25 cellular contexts compared by ENCODE assay signal in genomic region chr22:29795663-29796062, GRCh38. TPM values are rescaled to one million over a fixed set of nuclear protein-coding genes. Genes with fewer than 3 reads are reported as not detected.
DNase-seq lines count a peak whose midpoint lies in the region; ATAC-seq and TF ChIP-seq lines count a peak whose summit lies in the region.
"Had no signal": no experiment of that assay in that cellular context is flagged by ENCODE, and none has a peak within 500 bp of the region (broad histone marks: within the 10 kb centered on the region; RNA-seq: fewer than 3 reads in every experiment).

No MANE protein-coding gene starts in this region.

- H3K36me3 ChIP-seq in body of pancreas (replicated peaks in 1 of 2; ENCODE audit: insufficient read depth in 1 of 2, low read depth in 2 of 2) (peaks cover 0 to 18% of the 10 kb centered on the region in 2 donors), parathyroid adenoma (ENCODE audit: control insufficient read depth, insufficient read depth, low read length) (no peaks in the 10 kb centered on the region), aorta (ENCODE audit: control insufficient read depth in 1 of 2, insufficient read depth in 2 of 2, low read length in 1 of 2) (peaks cover 0 to 8% of the 10 kb centered on the region in 2 donors)

- H3K9me3 ChIP-seq in body of pancreas, result no peaks in the 10 kb centered on the region
- no peaks in the 10 kb centered on the region for H3K9me3 ChIP-seq in parathyroid adenoma (ENCODE audit: control insufficient read depth, low read length)
- no peaks in the 10 kb centered on the region for H3K9me3 ChIP-seq in aorta (ENCODE audit: control insufficient read depth, low read length)
- H3K9me3 ChIP-seq: BE2C, Peyer's patch, SJCRH30 had no signal

- TF ChIP-seq CTCF in body of pancreas (IDR thresholded peaks at IDR 0.05) (no peak), parathyroid adenoma (IDR thresholded peaks at IDR 0.05) (no peak)

- TF ChIP-seq POLR2A in body of pancreas (IDR thresholded peaks at IDR 0.05), result no peak

- DNase-seq in SIG-M5 treated with dmso at 0.1 percent for 504 hours (lab: John Stamatoyannopoulos, UW; ENCODE audit: unreplicated experiment) (peak; percentile 3), SIG-M5 (lab: John Stamatoyannopoulos, UW) (no peak), body of pancreas (no peak), aorta (no peak), HPDE6-E6E7 (ENCODE audit: extremely low spot score) (no peak), kidney glomerular epithelial cell (lab: John Stamatoyannopoulos, UW) (no peak)
- DNase-seq: BE2C; CD8-positive, alpha-beta memory T cell; DND-41; GOT3; HCEC 1CT; NCI-H1048; NCI-H1417 treated with DMSO at 0.1 percent for 48 hours; NCI-H1694 treated with DMSO at 0.1 percent for 48 hours; NCI-H2081 treated with DMSO at 0.1 percent for 48 hours; NCI-H2171; NCI-H226; NCI-H510A; NCI-H69; Peyer's patch; SJCRH30 had no signal

- no peak overlapping the region for H3K9ac ChIP-seq in parathyroid adenoma
- H3K9ac ChIP-seq: KMS-11 had no signal

- no peaks in the 10 kb centered on the region for H3K79me2 ChIP-seq in parathyroid adenoma

- H3K4me1 ChIP-seq in body of pancreas (peaks cover 49% of the 10 kb centered on the region), parathyroid adenoma (peaks cover 26% of the 10 kb centered on the region), aorta (ENCODE audit: control insufficient read depth in 1 of 2, insufficient read depth in 2 of 2, low read length in 2 of 2) (no peaks in the 10 kb centered on the region)

- 36 to 69% methylated on average over 5 of the region's 5 CpGs for WGBS in body of pancreas, 2 donors
- WGBS in aorta, 2 donors, result 66 to 70% methylated on average over 5 of the region's 5 CpGs

- no peak overlapping the region for H3K4me3 ChIP-seq in body of pancreas
- H3K4me3 ChIP-seq in parathyroid adenoma (ENCODE audit: low read depth, low read length), result no peak overlapping the region
- no peak overlapping the region for H3K4me3 ChIP-seq in aorta (ENCODE audit: low read length in 2 of 2)
- H3K4me3 ChIP-seq: Peyer's patch, SJCRH30 had no signal

- ATAC-seq in body of pancreas, result peak; percentile 50
- no peak for ATAC-seq in aorta (ENCODE audit: low FRiP score)
- no peak for ATAC-seq in HG02763 (IDR thresholded peaks at IDR 0.05; ENCODE audit: unreplicated experiment)

- no peak overlapping the region for H2AFZ ChIP-seq in parathyroid adenoma

- H3K27ac ChIP-seq in body of pancreas (peak overlapping the region in 3 of 4 donors; percentile 23 to 83 (median 69)), parathyroid adenoma (peak overlapping the region; percentile 78), aorta (ENCODE audit: low read depth in 1 of 2, low read length in 2 of 2) (no peak overlapping the region)
- H3K27ac ChIP-seq: 22Rv1, KMS-11, Peyer's patch, SJCRH30 had no signal

- intact Hi-C loops in body of pancreas (cut with DNase I) (no loop called here), aorta (cut with DNase I) (no loop called here)

- H3K27me3 ChIP-seq in body of pancreas, result no peaks in the 10 kb centered on the region
- H3K27me3 ChIP-seq in parathyroid adenoma (ENCODE audit: control insufficient read depth, insufficient read depth, low read length), result no peaks in the 10 kb centered on the region
- no peaks in the 10 kb centered on the region for H3K27me3 ChIP-seq in aorta (ENCODE audit: control insufficient read depth in 1 of 2, insufficient read depth in 2 of 2, low read length in 1 of 2)
- H3K27me3 ChIP-seq: BE2C, Peyer's patch, SJCRH30 had no signal

- H3K4me2 ChIP-seq in parathyroid adenoma (ENCODE audit: low read length), result no peak overlapping the region
- H3K4me2 ChIP-seq: KMS-11 had no signal

RNA-seq across cellular contexts. Expression of gene UQCR10, which starts 28.5 kb away (rescaled TPM):
- total RNA-seq in body of pancreas (10 to 100 TPM; 21.0 to 27.4 TPM), aorta (10 to 100 TPM; 41.4 to 42.4 TPM)
- polyA plus RNA-seq in aorta, result 100 to 1,000 TPM in 1 of 2 donors, 10 to 100 TPM in 1; 88.4 to 189 TPM

RNA-seq across cellular contexts. Expression of gene ZMAT5, which starts 28.9 kb away (rescaled TPM):
- total RNA-seq in body of pancreas (1 to 10 TPM; 9.1 to 9.9 TPM), aorta (10 to 100 TPM; 11.3 to 18.4 TPM)
- polyA plus RNA-seq in aorta, result 10 to 100 TPM; 20.0 to 29.0 TPM

RNA-seq across cellular contexts. Expression of gene ASCC2, which starts 42.4 kb away (rescaled TPM):
- total RNA-seq in body of pancreas, result 10 to 100 TPM; 34.3 to 42.0 TPM
- 10 to 100 TPM; 36.9 to 58.0 TPM for total RNA-seq in aorta
- 10 to 100 TPM; 21.2 to 42.3 TPM for polyA plus RNA-seq in aorta

Comparison
In these comparisons a context has a peak if more than half of its experiments do, and no peak if none do; other contexts are left out.
1. H3K27ac ChIP-seq: peak in body of pancreas (3 of 4) and parathyroid adenoma (single experiment); none in aorta (0 of 2).